29 cellular contexts compared by ENCODE assay signal in the genomic region with DNA sequence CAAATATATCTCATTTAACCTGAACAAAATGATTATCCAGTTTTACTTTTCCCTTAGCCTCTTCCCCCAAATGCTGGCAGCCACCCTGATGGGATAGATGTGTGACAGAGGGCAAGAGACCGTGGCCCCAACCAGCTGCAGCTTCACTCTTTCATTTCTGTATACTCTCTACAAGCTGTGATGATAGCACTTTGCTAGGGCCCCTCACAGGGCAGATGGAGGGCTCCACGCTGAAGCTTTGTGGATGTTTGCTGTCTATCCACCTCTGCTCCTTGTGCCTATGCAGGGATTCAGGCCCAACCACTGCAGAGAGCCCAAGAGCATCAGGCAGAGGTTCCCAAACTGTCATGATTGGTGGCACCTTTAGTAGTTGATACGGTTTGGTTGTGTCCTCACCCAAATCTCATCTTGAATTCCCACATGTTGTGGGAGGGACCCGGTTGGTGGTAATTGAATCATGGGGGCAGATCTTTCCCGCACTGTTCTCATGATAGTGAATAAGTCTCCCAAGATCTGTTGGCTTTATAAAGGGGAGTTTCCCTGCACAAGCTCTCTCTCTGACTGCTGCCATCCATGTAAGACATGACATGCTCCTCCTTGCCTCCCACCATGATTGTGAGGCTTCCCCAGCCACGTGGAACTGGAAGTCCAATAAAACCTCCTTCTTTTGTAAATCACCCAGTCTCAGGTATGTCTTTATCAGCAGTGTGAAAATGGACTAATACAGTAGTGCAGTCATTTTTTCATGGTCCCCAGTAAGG. TPM values are rescaled to one million over a fixed set of nuclear protein-coding genes. Genes with fewer than 3 reads are reported as not detected.
"Had no signal": no experiment of that assay in that cellular context is flagged by ENCODE, and none has a peak within 500 bp of the region (broad histone marks: within the 10 kb centered on the region; RNA-seq: fewer than 3 reads in every experiment).

No MANE protein-coding gene starts in this region.

- H3K27ac ChIP-seq: KMS-11 had no signal

- DNase-seq: activated CD4-positive, alpha-beta T cell treated with anti-CD3 and anti-CD28 coated beads for 48 hours; activated CD4-positive, alpha-beta T cell treated with anti-CD3 and anti-CD28 coated beads, Interleukin-2, amount 50 U/mL, for 4 hours; activated CD4-positive, CD25-positive, alpha-beta regulatory T cell treated with anti-CD3 and anti-CD28 coated beads, Interleukin-2, amount 50 U/mL, for 72 hours; activated CD8-positive, alpha-beta memory T cell treated with anti-CD3 and anti-CD28 coated beads, Interleukin-2, amount 10 ng/mL, durations not matched to agents 7 days and 5 days; activated effector memory CD4-positive, alpha-beta T cell treated with anti-CD3 and anti-CD28 coated beads, Interleukin-2, amount 50 U/mL, for 16 hours; activated naive CD4-positive, alpha-beta T cell treated with Interleukin-2 at 50 U/mL for 16 hours; activated naive CD8-positive, alpha-beta T cell treated with anti-CD3 and anti-CD28 coated beads, Interleukin-2, amount 50 U/mL, for 24 hours; activated T-cell treated with anti-CD3 and anti-CD28 coated beads, Interleukin-2, amount 50 U/mL, for 4 hours; amniotic stem cell; central memory CD4-positive, alpha-beta T cell; MG63; NCI-H1105; NCI-H1436; NCI-H1694 treated with DMSO at 0.1 percent for 48 hours; NCI-H2029 treated with DMSO at 0.1 percent for 48 hours; NCI-H345; NCI-H510A; NCI-H69; NK-92 treated with Interleukin-12 subunit alpha and Interleukin-12 subunit beta, amount 100 ng/mL, for 24 hours; OCI-M1; SIG-M5; T-helper 17 cell; T-helper 9 cell had no signal

- H3K4me3 ChIP-seq: MG63 had no signal

- H3K36me3 ChIP-seq: MG63 had no signal

- H3K9me3 ChIP-seq: MG63 had no signal

- ATAC-seq: activated CD8-positive, alpha-beta memory T cell treated with anti-CD3 and anti-CD28 coated beads, Interleukin-2, amount 10 ng/mL, durations not matched to agents 7 days and 5 days; activated naive CD4-positive, alpha-beta T cell treated with anti-CD3 and anti-CD28 coated beads, Interleukin-2, amount 50 U/mL, for 72 hours; activated naive CD8-positive, alpha-beta T cell treated with anti-CD3 and anti-CD28 coated beads, Interleukin-2, amount 50 U/mL, for 24 hours; activated T-cell treated with anti-CD3 and anti-CD28 coated beads, Interleukin-2, amount 50 U/mL, for 4 hours; Panc1; T-helper 17 cell; WTC11 had no signal

- H3K27me3 ChIP-seq: MG63 had no signal

RNA-seq across cellular contexts. Expression of gene HTRA1, which starts 20.1 kb away (rescaled TPM):
- total RNA-seq: activated CD8-positive, alpha-beta memory T cell treated with anti-CD3 and anti-CD28 coated beads, Interleukin-2, amount 10 ng/mL, durations not matched to agents 7 days and 5 days; activated naive CD4-positive, alpha-beta T cell treated with anti-CD3 and anti-CD28 coated beads, Interleukin-2, amount 50 U/mL, for 72 hours had no signal
- polyA plus RNA-seq: IgD-negative memory B cell had no signal

RNA-seq across cellular contexts. Expression of gene ARMS2, which starts 27.0 kb away (rescaled TPM):
- total RNA-seq: activated CD8-positive, alpha-beta memory T cell treated with anti-CD3 and anti-CD28 coated beads, Interleukin-2, amount 10 ng/mL, durations not matched to agents 7 days and 5 days; activated T-cell treated with anti-CD3 and anti-CD28 coated beads, Interleukin-2, amount 50 U/mL, for 4 hours; astrocyte; T-helper 17 cell; WTC11 had no signal
- polyA plus RNA-seq: IgD-negative memory B cell had no signal
